8 cellular contexts compared by ENCODE assay signal in genomic region chr7:5421626-5422323, GRCh38. TPM values are rescaled to one million over a fixed set of nuclear protein-coding genes. Genes with fewer than 3 reads are reported as not detected.
DNase-seq lines count a peak whose midpoint lies in the region; ATAC-seq and TF ChIP-seq lines count a peak whose summit lies in the region.

No MANE protein-coding gene starts in this region.

- H3K9me3 ChIP-seq in HUES64 (ENCODE audit: insufficient read depth, low read depth, low read length), result no peaks in the 10 kb centered on the region

- peaks cover 29% of the 10 kb centered on the region for H3K4me1 Mint-ChIP-seq in activated CD8-positive, alpha-beta T cell treated with anti-CD3 and anti-CD28 coated beads for 36 hours (ENCODE audit: low read depth)
- peaks cover 35% of the 10 kb centered on the region for H3K4me1 Mint-ChIP-seq in neural crest cell

- H3K27me3 Mint-ChIP-seq in activated CD8-positive, alpha-beta T cell treated with anti-CD3 and anti-CD28 coated beads for 36 hours, result peaks cover 62% of the 10 kb centered on the region
- H3K27me3 Mint-ChIP-seq in neural crest cell (ENCODE audit: low read depth), result peaks cover 28% of the 10 kb centered on the region

- H3K36me3 ChIP-seq in HUES64 (ENCODE audit: insufficient read depth, low read length), result no peaks in the 10 kb centered on the region

- peak overlapping the region; percentile 67 for H3K4me3 ChIP-seq in HUES64 (ENCODE audit: low read length)

- peak overlapping the region; percentile 80 for H3K9ac ChIP-seq in HUES64 (ENCODE audit: low read depth, low read length)

- no peak overlapping the region for H3K27ac Mint-ChIP-seq in activated CD8-positive, alpha-beta T cell treated with anti-CD3 and anti-CD28 coated beads for 36 hours
- H3K27ac Mint-ChIP-seq in neural crest cell (ENCODE audit: unreplicated experiment), result peak overlapping the region; percentile 98

- no peak for TF ChIP-seq CTCF in activated CD8-positive, alpha-beta T cell treated with anti-CD3 and anti-CD28 coated beads for 36 hours (IDR thresholded peaks at IDR 0.05)
- no peak for TF ChIP-seq CTCF in neural crest cell (conservative IDR thresholded peaks at IDR 0.05)

- no peaks in the 10 kb centered on the region for H3K9me3 Mint-ChIP-seq in activated CD8-positive, alpha-beta T cell treated with anti-CD3 and anti-CD28 coated beads for 36 hours
- no peaks in the 10 kb centered on the region for H3K9me3 Mint-ChIP-seq in neural crest cell

- intact Hi-C loops in activated CD8-positive, alpha-beta T cell treated with anti-CD3 and anti-CD28 coated beads for 36 hours (cut with micrococcal nuclease), result no loop called here

- peak overlapping the region; percentile 58 for H3K4me3 Mint-ChIP-seq in activated CD8-positive, alpha-beta T cell treated with anti-CD3 and anti-CD28 coated beads for 36 hours
- peak overlapping the region; percentile 95 for H3K4me3 Mint-ChIP-seq in neural crest cell

- peak overlapping the region; percentile 97; the same call in 1 of the 2 replicates for H3K27ac ChIP-seq in HUES64 (ENCODE audit: low read depth, low read length)

- H3K27me3 ChIP-seq in HUES64 (ENCODE audit: insufficient read depth, low read length), result peaks cover 71% of the 10 kb centered on the region

- H3K36me3 Mint-ChIP-seq in activated CD8-positive, alpha-beta T cell treated with anti-CD3 and anti-CD28 coated beads for 36 hours (ENCODE audit: low read depth), result no peaks in the 10 kb centered on the region
- H3K36me3 Mint-ChIP-seq in neural crest cell (ENCODE audit: low read depth), result peaks cover 2% of the 10 kb centered on the region

- in situ Hi-C loops in Caki2 (cut with HindIII; ENCODE audit: low pct_unique_long_range_greater_than_20kb, low sequenced_read_pairs), result no loop called here

- CTCF ChIA-PET in activated CD8-positive, alpha-beta T cell treated with anti-CD3 and anti-CD28 coated beads for 36 hours (lab: Charles Lee), result interaction anchor here (1.2 to 2.3 kb wide), 4 partner anchors 25 to 73 kb away, joined by 4 to 7 read pairs (median 6); no protein-coding TSS in a partner anchor

- DNase-seq in Caki2 (ENCODE audit: low read depth) (peak; percentile 73), foreskin melanocyte (peak; percentile 53), neural crest cell (ENCODE audit: low read depth, low spot score) (peak; percentile 18), T-helper 9 cell (no peak), T1000 (lab: John Stamatoyannopoulos, UW) (no peak), mesenteric fat pad (ENCODE audit: low spot score) (no peak)
- DNase-seq in activated CD8-positive, alpha-beta T cell treated with anti-CD3 and anti-CD28 coated beads for 36 hours, result no peak

- peaks cover 22% of the 10 kb centered on the region for H3K4me1 ChIP-seq in HUES64 (ENCODE audit: insufficient read depth, low read length)

- ATAC-seq in activated CD8-positive, alpha-beta T cell treated with anti-CD3 and anti-CD28 coated beads for 36 hours, result no peak

- WGBS in HUES64, result under 1% methylated on average over 43 of the region's 46 CpGs

- POLR2A ChIA-PET in activated CD8-positive, alpha-beta T cell treated with anti-CD3 and anti-CD28 coated beads for 36 hours (lab: Charles Lee), result interaction anchor here (1.3 to 1.6 kb wide), 2 partner anchors 25 to 174 kb away, joined by 3 to 7 read pairs; no protein-coding TSS in a partner anchor

RNA-seq across cellular contexts. Expression of gene TNRC18, which starts 1.9 kb away (rescaled TPM):
- 12.6 and 23.3 TPM in 2 replicates for total RNA-seq in Caki2 (2014; rRNA removed; shearing (Covaris generic); ENCODE audit: low replicate concordance)
- polyA plus RNA-seq in HUES64 (2013, experiment 1 of 2), result 15.9 TPM
- polyA plus RNA-seq in HUES64 (2013, experiment 2 of 2), result 20.0 TPM
- 10 to 100 TPM; 43.8 to 44.2 TPM for total RNA-seq in activated CD8-positive, alpha-beta T cell treated with anti-CD3 and anti-CD28 coated beads for 36 hours
- total RNA-seq in neural crest cell (68.0 and 69.8 TPM in 2 replicates), mesenteric fat pad (69.4 TPM)

Comparison
In these comparisons a context has a peak if more than half of its experiments do, and no peak if none do; other contexts are left out.
1. DNase-seq: peak in Caki2 (single experiment), foreskin melanocyte (single experiment) and neural crest cell (single experiment); none in activated CD8-positive, alpha-beta T cell treated with anti-CD3 and anti-CD28 coated beads for 36 hours (single experiment), T-helper 9 cell (single experiment), T1000 (single experiment) and mesenteric fat pad (single experiment).